Comparison of ENCODE assay signal across 20 cellular contexts in the genomic region with DNA sequence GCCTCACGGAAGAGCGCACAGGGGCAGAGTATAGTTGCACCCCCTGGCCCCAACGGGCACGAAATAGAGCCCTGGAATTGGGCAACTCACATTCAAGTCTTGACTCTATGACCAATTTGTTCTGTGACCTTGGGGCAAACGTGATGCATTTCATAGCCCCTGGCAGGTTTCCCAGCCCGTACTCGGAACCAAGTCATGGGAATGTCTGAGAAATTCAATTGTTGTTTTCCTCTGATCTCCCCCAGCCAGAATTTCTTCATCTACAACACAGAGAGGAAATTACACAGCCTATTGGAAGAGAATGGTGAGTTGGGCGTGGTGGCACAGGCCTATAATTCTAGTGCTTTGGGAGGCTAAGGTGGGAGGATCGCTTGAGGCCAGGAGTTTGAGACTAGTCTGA.
DNase-seq lines count a peak whose midpoint lies in the region; FAIRE-seq and TF ChIP-seq lines count a peak whose summit lies in the region.
"Had no signal": no experiment of that assay in that cellular context is flagged by ENCODE, and none has a peak within 500 bp of the region (broad histone marks: within the 10 kb centered on the region; RNA-seq: fewer than 3 reads in every experiment).

No MANE protein-coding gene starts in this region.

- no peaks in the 10 kb centered on the region for H3K4me1 ChIP-seq in ACC112 (ENCODE audit: control insufficient read depth, insufficient read depth, low read length, unreplicated experiment)
- no peaks in the 10 kb centered on the region for H3K4me1 ChIP-seq in kidney (ENCODE audit: control insufficient read depth in 1 of 2, insufficient read depth in 1 of 2, low read depth in 1 of 2, low read length in 2 of 2)
- no peaks in the 10 kb centered on the region for H3K4me1 ChIP-seq in SJCRH30
- H3K4me1 ChIP-seq: Caco-2 had no signal

- H3K27me3 ChIP-seq in ACC112 (ENCODE audit: insufficient read depth, low read length) = 0 out of 2 replicates have a peak, but pooled peaks cover 7% of the 10 kb centered on the region
- H3K27me3 ChIP-seq in SJCRH30 = no peaks in the 10 kb centered on the region

- no peak overlapping the region for H3K9ac ChIP-seq in kidney (ENCODE audit: low read length in 2 of 2)

- intact Hi-C loops in kidney (cut with DNase I) = no loop called here

- no peaks in the 10 kb centered on the region for H3K79me2 ChIP-seq in ACC112 (ENCODE audit: control insufficient read depth, insufficient read depth, low read length, unreplicated experiment)

- no peak overlapping the region for H3K4me3 ChIP-seq in ACC112 (ENCODE audit: low read depth, low read length)
- H3K4me3 ChIP-seq in kidney (ENCODE audit: low read length in 2 of 2) = no peak overlapping the region
- no peak overlapping the region for H3K4me3 ChIP-seq in SJCRH30
- H3K4me3 ChIP-seq: GM23338, K562, PC-9 had no signal

- H2AFZ ChIP-seq in ACC112 (ENCODE audit: low read length, unreplicated experiment) = no peak overlapping the region
- H2AFZ ChIP-seq: GM23338, PC-9 had no signal

- no peaks in the 10 kb centered on the region for H3K36me3 ChIP-seq in ACC112 (ENCODE audit: insufficient read depth, low read length)
- H3K36me3 ChIP-seq in kidney (ENCODE audit: control insufficient read depth in 1 of 2, insufficient read depth in 2 of 2, low read length in 2 of 2) = no peaks in the 10 kb centered on the region
- H3K36me3 ChIP-seq in SJCRH30 = no peaks in the 10 kb centered on the region

- no peak for FAIRE-seq in kidney (lab: Jason Lieb, UNC)
- FAIRE-seq: G401.6, GM12892, K562 had no signal

- DNase-seq in RPMI7951 (ENCODE audit: low read depth) (peak; percentile 54), dermis microvascular lymphatic vessel endothelial cell (ENCODE audit: low read depth in 2 of 2) (peak; percentile 54 to 58), kidney (peak; percentile 76), SJCRH30 (no peak), HuH-7 (ENCODE audit: low spot score) (no peak), DMS53 treated with DMSO at 0.1 percent for 48 hours (lab: John Stamatoyannopoulos, UW; ENCODE audit: unreplicated experiment) (no peak), DMS153 treated with DMSO at 0.1 percent for 48 hours (lab: John Stamatoyannopoulos, UW; ENCODE audit: unreplicated experiment) (no peak)
- DNase-seq: DMS53, NCI-H1105 treated with DMSO at 0.1 percent for 48 hours, NCI-H187, NCI-H446 treated with DMSO at 0.1 percent for 48 hours, NCI-H748 treated with DMSO at 0.1 percent for 48 hours, PC-9, SHP77 had no signal

- TF ChIP-seq CTCF in kidney (IDR thresholded peaks at IDR 0.05; ENCODE audit: borderline replicate concordance, extremely low read depth, insufficient read depth) = no peak

- peak overlapping the region; percentile 2; the same call in 1 of the 2 replicates for H3K27ac ChIP-seq in ACC112 (ENCODE audit: low read depth, low read length)
- H3K27ac ChIP-seq in kidney (ENCODE audit: low read depth in 2 of 2, low read length in 2 of 2) = no peak overlapping the region
- no peak overlapping the region for H3K27ac ChIP-seq in SJCRH30
- H3K27ac ChIP-seq: PC-9 had no signal

- H3K9me3 ChIP-seq in kidney (ENCODE audit: control insufficient read depth in 1 of 2, low read length in 2 of 2) (peaks cover 0 to 5% of the 10 kb centered on the region in 2 donors), SJCRH30 (replicated peaks) (0 out of 2 replicates have a peak, but pooled peaks cover 4% of the 10 kb centered on the region)

Comparison
In these comparisons a context has a peak if more than half of its experiments do, and no peak if none do; other contexts are left out.
1. DNase-seq: peak in RPMI7951 (single experiment), dermis microvascular lymphatic vessel endothelial cell (2 of 2) and kidney (single experiment); none in SJCRH30 (0 of 2), HuH-7 (single experiment), DMS53 treated with DMSO at 0.1 percent for 48 hours (single experiment) and DMS153 treated with DMSO at 0.1 percent for 48 hours (single experiment).